In the genomic region with DNA sequence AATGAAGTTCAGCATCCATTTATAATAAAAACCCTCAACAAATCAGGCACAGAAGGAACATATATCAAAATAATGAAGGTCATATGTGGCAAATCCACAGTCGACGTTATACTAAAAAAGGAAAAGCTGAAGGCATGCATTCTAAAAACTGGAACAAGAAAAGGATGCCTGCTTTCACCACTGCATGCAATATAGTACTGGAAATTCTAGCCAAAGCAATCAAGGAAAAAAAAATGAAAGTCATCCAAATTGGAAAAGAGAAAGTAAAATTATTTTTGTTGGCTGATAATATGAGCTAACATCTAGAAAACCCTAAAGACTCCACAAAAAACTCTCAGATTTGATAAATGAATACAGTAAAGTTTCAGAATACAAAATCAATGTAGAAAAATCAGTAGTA, we compare ENCODE assay signal across 28 cellular contexts.
"Had no signal": no experiment of that assay in that cellular context is flagged by ENCODE, and none has a peak within 500 bp of the region (broad histone marks: within the 10 kb centered on the region; RNA-seq: fewer than 3 reads in every experiment).

No MANE protein-coding gene starts in this region.

- H3K4me1 Mint-ChIP-seq: naive B cell; natural killer cell; nephron progenitor cell; neural progenitor cell; stimulated activated memory B cell treated with anti-CD40 and anti-IgM and Interleukin-4, amounts not matched to agents 10 μg/mL and 1 μg/mL and 100 μg/mL, for 72 hours; stimulated activated naive CD8-positive, alpha-beta T cell treated with anti-CD3 and anti-CD28 coated beads, Interleukin-15, amount 100 ng/mL, for 72 hours had no signal

- H3K4me3 ChIP-seq: left ventricle myocardium inferior, lung, neural progenitor cell, ovary, right atrium auricular region, right lobe of liver, smooth muscle cell, testis, thyroid gland, transverse colon, upper lobe of left lung, vagina had no signal

- H3K27me3 Mint-ChIP-seq: naive B cell; progenitor cell of endocrine pancreas; stimulated activated memory B cell treated with anti-CD40 and anti-IgM and Interleukin-4, amounts not matched to agents 10 μg/mL and 1 μg/mL and 100 μg/mL, for 72 hours; stimulated activated naive CD8-positive, alpha-beta T cell treated with anti-CD3 and anti-CD28 coated beads, Interleukin-15, amount 100 ng/mL, for 72 hours had no signal

- H3K4me1 ChIP-seq: left ventricle myocardium inferior, neural progenitor cell, right atrium auricular region, right lobe of liver, testis, thyroid gland, transverse colon, upper lobe of left lung, vagina had no signal

- H3K36me3 Mint-ChIP-seq: mesothelial cell of epicardium; naive B cell; neural progenitor cell; stimulated activated memory B cell treated with anti-CD40 and anti-IgM and Interleukin-4, amounts not matched to agents 10 μg/mL and 1 μg/mL and 100 μg/mL, for 72 hours had no signal

- H3K27ac Mint-ChIP-seq: mesothelial cell of epicardium; naive B cell; natural killer cell; nephron progenitor cell; neural progenitor cell; progenitor cell of endocrine pancreas; stimulated activated memory B cell treated with anti-CD40 and anti-IgM and Interleukin-4, amounts not matched to agents 10 μg/mL and 1 μg/mL and 100 μg/mL, for 72 hours; stimulated activated naive CD8-positive, alpha-beta T cell treated with anti-CD3 and anti-CD28 coated beads, Interleukin-15, amount 100 ng/mL, for 72 hours had no signal

- H3K4me3 Mint-ChIP-seq: mesothelial cell of epicardium; naive B cell; natural killer cell; nephron progenitor cell; neural progenitor cell; stimulated activated memory B cell treated with anti-CD40 and anti-IgM and Interleukin-4, amounts not matched to agents 10 μg/mL and 1 μg/mL and 100 μg/mL, for 72 hours; stimulated activated naive CD8-positive, alpha-beta T cell treated with anti-CD3 and anti-CD28 coated beads, Interleukin-15, amount 100 ng/mL, for 72 hours had no signal

- H3K9ac ChIP-seq: neural progenitor cell had no signal

- H3K27ac ChIP-seq: left ventricle myocardium inferior, neural progenitor cell, neutrophil, ovary, right atrium auricular region, right lobe of liver, testis, thyroid gland, transverse colon, upper lobe of left lung, vagina had no signal

- H3K36me3 ChIP-seq: left ventricle myocardium inferior, neural progenitor cell, neutrophil, ovary, right atrium auricular region, right lobe of liver, thyroid gland, transverse colon, upper lobe of left lung, vagina had no signal

- ATAC-seq: natural killer cell; right lobe of liver; stimulated activated memory B cell treated with anti-CD40 and anti-IgM and Interleukin-4, amounts not matched to agents 10 μg/mL and 1 μg/mL and 100 μg/mL, for 72 hours; stimulated activated naive CD8-positive, alpha-beta T cell treated with anti-CD3 and anti-CD28 coated beads, Interleukin-15, amount 100 ng/mL, for 72 hours had no signal

- H2AFZ ChIP-seq: neural progenitor cell had no signal

- DNase-seq: islet precursor cell; left ventricle myocardium inferior; mesendoderm; naive B cell; natural killer cell; nephron progenitor cell; occipital lobe; ovary; right lobe of liver; stimulated activated CD4-positive, alpha-beta T cell treated with anti-CD3 and anti-CD28 coated beads, Interleukin-1b, Interleukin-23, amount 100 ng/mL, for 48 hours; stimulated activated CD4-positive, alpha-beta T cell treated with anti-CD3 and anti-CD28 coated beads, Interleukin-2, amount 100 ng/mL, for 48 hours; stimulated activated CD4-positive, alpha-beta T cell treated with anti-CD3 and anti-CD28 coated beads, Interleukin-4, amount 100 ng/mL, for 4 hours; stimulated activated CD8-positive, alpha-beta memory T cell treated with anti-CD3 and anti-CD28 coated beads, Interleukin-4, amount 100 ng/mL, for 48 hours; stimulated activated naive CD4-positive, alpha-beta T cell treated with Interleukin-2 at 50 U/mL for 16 hours; stimulated activated naive CD8-positive, alpha-beta T cell treated with anti-CD3 and anti-CD28 coated beads, Interleukin-15, amount 100 ng/mL, for 72 hours; testis; thyroid gland; transverse colon; upper lobe of left lung had no signal

- H3K4me2 ChIP-seq: neural progenitor cell, smooth muscle cell had no signal

- H3K27me3 ChIP-seq: neural progenitor cell, neutrophil, ovary, right atrium auricular region, right lobe of liver, testis, thyroid gland, transverse colon, upper lobe of left lung, vagina had no signal

- H3K9me3 Mint-ChIP-seq: nephron progenitor cell, neural progenitor cell had no signal

- H3K9me3 ChIP-seq: neutrophil, ovary, right atrium auricular region, right lobe of liver, testis, thyroid gland, transverse colon, upper lobe of left lung, vagina had no signal
